Comparison of ENCODE assay signal across 1 cellular context in the genomic region with DNA sequence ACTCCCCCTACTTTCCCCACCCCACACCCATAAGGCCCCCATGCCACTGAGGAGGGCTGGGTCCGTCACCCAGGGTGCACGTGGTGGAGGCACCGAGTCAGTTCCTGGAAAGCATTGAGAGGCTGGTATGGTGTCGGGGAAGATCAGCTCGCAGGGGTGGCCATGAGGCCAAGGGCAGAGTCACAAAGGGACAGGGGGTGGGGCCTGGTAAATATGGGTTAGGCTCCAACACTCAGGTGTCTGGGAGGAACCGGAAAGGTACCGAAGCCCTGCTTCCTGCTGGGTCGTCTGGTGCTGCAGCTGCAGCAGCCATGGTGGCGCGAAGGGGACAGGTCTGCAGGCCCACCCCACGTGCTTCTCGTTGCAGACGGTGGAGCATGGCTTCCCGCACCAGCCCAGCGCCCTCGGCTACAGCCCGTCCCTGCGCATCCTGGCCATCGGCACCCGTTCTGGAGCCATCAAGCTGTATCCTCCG.
TF ChIP-seq lines count a peak whose summit lies in the region.

No MANE protein-coding gene starts in this region.

TF ChIP-seq in A549, 52 proteins besides CTCF, POLR2A, EP300 and RAD21 (continued from another document):
- no peak for TF ChIP-seq MYC (IDR thresholded peaks at IDR 0.05; ENCODE audit: borderline replicate concordance, low read length)
- no peak for TF ChIP-seq FOXS1 (CRISPR knock-in tag; IDR thresholded peaks at IDR 0.05)
- no peak for TF ChIP-seq MAX (IDR thresholded peaks at IDR 0.05)
- no peak for TF ChIP-seq BCL3 (IDR thresholded peaks at IDR 0.05)
